In genomic region chr17:52660692-52661091, GRCh38 we compare ENCODE assay signal across 30 cellular contexts.
DNase-seq lines count a peak whose midpoint lies in the region; ATAC-seq, FAIRE-seq and TF ChIP-seq lines count a peak whose summit lies in the region.
"Had no signal": no experiment of that assay in that cellular context is flagged by ENCODE, and none has a peak within 500 bp of the region (broad histone marks: within the 10 kb centered on the region; RNA-seq: fewer than 3 reads in every experiment).

No MANE protein-coding gene starts in this region.

- POLR2A ChIA-PET in HepG2 (lab: Yijun Ruan, JAX) (no interaction called here), HEK293T (lab: Yijun Ruan, JAX) (no interaction called here)

- ATAC-seq in right cardiac atrium: peak in 1 of 2 donors; percentile 67
- ATAC-seq in HepG2: no peak
- ATAC-seq in HG02938 (IDR thresholded peaks at IDR 0.05; ENCODE audit: unreplicated experiment): no peak
- ATAC-seq: K562, SK-N-SH treated with all-trans-retinoic acid at 6 μM for 48 hours had no signal

- in situ Hi-C loops in HepG2 (cut with HindIII; ENCODE audit: extremely low pct_ligation_motif_present, low pct_unique_long_range_greater_than_20kb): no loop called here

- TF ChIP-seq EP300 in HepG2 (IDR thresholded peaks at IDR 0.05; ENCODE audit: low read depth in 2 of 2, low read length in 2 of 2): no peak; a peak in 1 of 4 replicates
- no peak for TF ChIP-seq EP300 in HepG2 (CRISPR knock-in tag; IDR thresholded peaks at IDR 0.05; ENCODE audit: borderline replicate concordance)

- H2AFZ ChIP-seq in HepG2 (ENCODE audit: low read length): no peak overlapping the region

- H3K9me3 ChIP-seq in right cardiac atrium (ENCODE audit: control insufficient read depth, low read length) (no peaks in the 10 kb centered on the region), left ventricle myocardium inferior (replicated peaks) (no peaks in the 10 kb centered on the region), HepG2 (ENCODE audit: low read length) (peaks cover 64% of the 10 kb centered on the region)
- H3K9me3 ChIP-seq: BE2C, MG63, Peyer's patch, SJCRH30 had no signal

- CTCF ChIA-PET in HepG2 (lab: Yijun Ruan, JAX; ENCODE audit: low intra/inter-chr PET ratio, low total read pairs) (no interaction called here), HEK293T (lab: Yijun Ruan, JAX) (no interaction called here)

- intact Hi-C loops in right cardiac atrium (cut with DNase I) (no loop called here), left ventricle myocardium inferior (cut with micrococcal nuclease) (no loop called here), HepG2 (cut with micrococcal nuclease; ENCODE audit: unreplicated experiment) (no loop called here)

- H3K4me3 ChIP-seq in right cardiac atrium (ENCODE audit: low read length) (no peak overlapping the region), left ventricle myocardium inferior (no peak overlapping the region), HepG2 (replicated peaks in 1 of 3; ENCODE audit: insufficient read depth in 1 of 3, low read depth in 2 of 3, low read length in 3 of 3) (no peak overlapping the region)
- H3K4me3 ChIP-seq: K562, MG63, Peyer's patch, SJCRH30 had no signal

- H4K20me1 ChIP-seq in HepG2 (ENCODE audit: insufficient read depth, low read length): no peaks in the 10 kb centered on the region

- BruUV-seq in HepG2 (replicated peaks; lab: Mats Ljungman, UMichigan): no TSS peak

- H3K27me3 ChIP-seq in right cardiac atrium (ENCODE audit: control insufficient read depth, insufficient read depth) (no peaks in the 10 kb centered on the region), left ventricle myocardium inferior (ENCODE audit: low read depth) (no peaks in the 10 kb centered on the region), HepG2 (ENCODE audit: control insufficient read depth in 1 of 2, insufficient read depth in 2 of 2, low read length in 2 of 2) (no peaks in the 10 kb centered on the region)
- H3K27me3 ChIP-seq: BE2C, MG63, Peyer's patch, SJCRH30 had no signal

- TF ChIP-seq RAD21 in HepG2 (CRISPR knock-in tag; IDR thresholded peaks at IDR 0.05): no peak

- peak in 2 of 3 donors; percentile 21 to 47 for DNase-seq in right cardiac atrium
- DNase-seq in left ventricle myocardium inferior: no peak
- peak; percentile 1 for DNase-seq in RPMI7951 (ENCODE audit: low read depth)
- DNase-seq in HepG2 (ENCODE audit: low spot score): no peak
- DNase-seq in GM19238 (ENCODE audit: insufficient read length, low spot score): no peak
- no peak for DNase-seq in HEK293T (ENCODE audit: extremely low spot score)
- DNase-seq: BE2C; CD8-positive, alpha-beta memory T cell; DMS 273 treated with DMSO at 0.1 percent for 48 hours; DMS79; EL; GF-D8; HCEC 1CT; Kasumi-1; MG63; NCI-H1105 treated with DMSO at 0.1 percent for 48 hours; NCI-H146; NCI-H1930; NCI-H2107; NCI-H2227 treated with DMSO at 0.1 percent for 48 hours; NCI-H510A; NCI-H69; Peyer's patch; SJCRH30 had no signal

- FAIRE-seq in HepG2 (lab: Jason Lieb, UNC): no peak
- FAIRE-seq: GM12891, GM19239, H1, K562 had no signal

- TF ChIP-seq POLR2A in HepG2 (IDR thresholded peaks at IDR 0.05; ENCODE audit: insufficient read depth in 1 of 2, low read depth in 2 of 2, low read length in 2 of 2): no peak

- no peak overlapping the region for H3K9ac ChIP-seq in HepG2 (ENCODE audit: insufficient read depth, low read depth, low read length)

- WGBS in right cardiac atrium: 68% methylated on average over 2 of the region's 2 CpGs
- WGBS in HepG2 (ENCODE audit: low lambda C conversion rate): 10% methylated on average over 2 of the region's 2 CpGs

- no peak overlapping the region for H3K4me2 ChIP-seq in HepG2 (ENCODE audit: low read depth, low read length)

- H3K79me2 ChIP-seq in HepG2 (ENCODE audit: insufficient read depth, low read length): no peaks in the 10 kb centered on the region

- H3K36me3 ChIP-seq in left ventricle myocardium inferior (no peaks in the 10 kb centered on the region), HepG2 (replicated peaks in 1 of 2; ENCODE audit: control insufficient read depth in 1 of 2, insufficient read depth in 2 of 2, low read length in 2 of 2) (no peaks in the 10 kb centered on the region)
- H3K36me3 ChIP-seq: BE2C, MG63, Peyer's patch, SJCRH30 had no signal

- H3K27ac ChIP-seq in right cardiac atrium (ENCODE audit: low read length) (no peak overlapping the region), left ventricle myocardium inferior (replicated peaks) (no peak overlapping the region), HepG2 (ENCODE audit: extremely low read length, insufficient read depth, low read length) (no peak overlapping the region)
- H3K27ac ChIP-seq: Peyer's patch, SJCRH30 had no signal

- TF ChIP-seq CTCF in left ventricle myocardium inferior (IDR thresholded peaks at IDR 0.05; ENCODE audit: borderline replicate concordance): no peak
- TF ChIP-seq CTCF in HepG2 (CRISPR knock-in tag; IDR thresholded peaks at IDR 0.05): no peak

- no peaks in the 10 kb centered on the region for H3K4me1 ChIP-seq in right cardiac atrium (ENCODE audit: control insufficient read depth, insufficient read depth, low read length)
- no peaks in the 10 kb centered on the region for H3K4me1 ChIP-seq in left ventricle myocardium inferior
- peaks cover 15% of the 10 kb centered on the region for H3K4me1 ChIP-seq in HepG2 (ENCODE audit: insufficient read depth, low read length)
- H3K4me1 ChIP-seq: BE2C, Peyer's patch, SJCRH30 had no signal

TF ChIP-seq in HepG2, 621 proteins besides CTCF, POLR2A, EP300 and RAD21:
- no peak for TF ChIP-seq ATF7 (IDR thresholded peaks at IDR 0.05)
- TF ChIP-seq ATF7 (CRISPR knock-in tag; IDR thresholded peaks at IDR 0.05): no peak
- TF ChIP-seq CEBPB (IDR thresholded peaks at IDR 0.05; ENCODE audit: borderline replicate concordance, low read depth, low read length): peak; percentile 87

TF ChIP-seq in HEK293T, 16 proteins besides CTCF, POLR2A, EP300 and RAD21:
- no peak for TF ChIP-seq FOXK2 (IDR thresholded peaks at IDR 0.05)
- TF ChIP-seq CTBP1 (IDR thresholded peaks at IDR 0.05; ENCODE audit: borderline replicate concordance): no peak
- TF ChIP-seq NFRKB (IDR thresholded peaks at IDR 0.05): no peak

Comparison
In these comparisons a context has a peak if more than half of its experiments do, and no peak if none do; other contexts are left out.
1. DNase-seq: peak in right cardiac atrium (2 of 3) and RPMI7951 (single experiment); none in left ventricle myocardium inferior (single experiment), HepG2 (single experiment), GM19238 (single experiment) and HEK293T (single experiment).